Comparison of ENCODE assay signal across 14 cellular contexts in genomic region chr10:51530540-51530939, GRCh38.
DNase-seq lines count a peak whose midpoint lies in the region; ATAC-seq lines count a peak whose summit lies in the region.
"Had no signal": no experiment of that assay in that cellular context is flagged by ENCODE, and none has a peak within 500 bp of the region (broad histone marks: within the 10 kb centered on the region; RNA-seq: fewer than 3 reads in every experiment).

No MANE protein-coding gene starts in this region.

- H3K14ac ChIP-seq in mesenchymal stem cell (ENCODE audit: low read length in 2 of 2), result no peak overlapping the region

- H2AK5ac ChIP-seq in mesenchymal stem cell (ENCODE audit: low read length, severe bottlenecking), result no peak overlapping the region

- no peak overlapping the region for H3K23ac ChIP-seq in mesenchymal stem cell (ENCODE audit: low read length in 2 of 2)

- H4K91ac ChIP-seq in mesenchymal stem cell (ENCODE audit: low read length), result no peak overlapping the region

- no peak overlapping the region for H3K4ac ChIP-seq in mesenchymal stem cell (ENCODE audit: low read depth in 1 of 2, low read length in 2 of 2)

- H3K79me1 ChIP-seq in mesenchymal stem cell (replicated peaks; ENCODE audit: low read length, poor library complexity, severe bottlenecking), result no peaks in the 10 kb centered on the region

- H3K9me3 ChIP-seq in adipocyte (ENCODE audit: control insufficient read depth, low read length) (no peaks in the 10 kb centered on the region), ectodermal cell (ENCODE audit: control insufficient read depth, low read length) (no peaks in the 10 kb centered on the region), mesenchymal stem cell (ENCODE audit: control insufficient read depth, low read length) (no peaks in the 10 kb centered on the region), Karpas-422 (ENCODE audit: low read length) (no peaks in the 10 kb centered on the region)
- H3K9me3 ChIP-seq: A549, Caco-2 had no signal

- no peaks in the 10 kb centered on the region for H3K9me2 ChIP-seq in Karpas-422 (replicated peaks; ENCODE audit: insufficient read depth, low read length)

- peak overlapping the region; percentile 28 for H3K4me3 ChIP-seq in adipocyte (ENCODE audit: low read length)
- no peak overlapping the region for H3K4me3 ChIP-seq in ectodermal cell (ENCODE audit: insufficient read depth, low read depth, low read length)
- no peak overlapping the region for H3K4me3 ChIP-seq in mesenchymal stem cell (ENCODE audit: insufficient read depth in 1 of 2, low read depth in 1 of 2, low read length in 2 of 2)
- H3K4me3 ChIP-seq in Karpas-422 (ENCODE audit: low read length), result no peak overlapping the region
- H3K4me3 ChIP-seq: A549 had no signal

- no peak overlapping the region for H2BK5ac ChIP-seq in mesenchymal stem cell (ENCODE audit: low read depth, low read length, poor library complexity, severe bottlenecking)

- H3K27me3 ChIP-seq in adipocyte (replicated peaks; ENCODE audit: control insufficient read depth, insufficient read depth, low read length), result no peaks in the 10 kb centered on the region
- H3K27me3 ChIP-seq in ectodermal cell (ENCODE audit: control insufficient read depth, insufficient read depth, low read length, poor library complexity, severe bottlenecking), result no peaks in the 10 kb centered on the region
- no peaks in the 10 kb centered on the region for H3K27me3 ChIP-seq in mesenchymal stem cell (ENCODE audit: control insufficient read depth in 1 of 2, insufficient read depth in 1 of 2, low read length in 2 of 2)
- H3K27me3 ChIP-seq in Karpas-422 (ENCODE audit: low read length), result no peaks in the 10 kb centered on the region

- no peaks in the 10 kb centered on the region for H4K20me1 ChIP-seq in Karpas-422 (ENCODE audit: insufficient read depth, low read depth, low read length)

- intact Hi-C loops in left cardiac atrium (cut with DNase I), result no loop called here

- H3K27ac ChIP-seq in ectodermal cell (ENCODE audit: insufficient read depth, low read depth, low read length, poor library complexity, severe bottlenecking), result peak overlapping the region; percentile 17
- no peak overlapping the region for H3K27ac ChIP-seq in mesenchymal stem cell (ENCODE audit: low read length, poor library complexity, severe bottlenecking)
- no peak overlapping the region for H3K27ac ChIP-seq in Karpas-422 (ENCODE audit: low read length)
- H3K27ac ChIP-seq: A549, C4-2B had no signal

- no peak overlapping the region for H2BK120ac ChIP-seq in mesenchymal stem cell (ENCODE audit: low read depth, low read length)

- WGBS in ectodermal cell, 2 experiments, result 89 to 90% methylated on average over 4 of the region's 4 CpGs
- WGBS in mesenchymal stem cell, result 77% methylated on average over 2 of the region's 4 CpGs

- peaks cover 27% of the 10 kb centered on the region for H3K4me1 ChIP-seq in adipocyte (ENCODE audit: control insufficient read depth, insufficient read depth, low read length)
- H3K4me1 ChIP-seq in ectodermal cell (ENCODE audit: control insufficient read depth, insufficient read depth, low read length), result peaks cover 23% of the 10 kb centered on the region
- no peaks in the 10 kb centered on the region for H3K4me1 ChIP-seq in mesenchymal stem cell (ENCODE audit: control insufficient read depth, insufficient read depth, low read depth, low read length)
- H3K4me1 ChIP-seq in Karpas-422 (ENCODE audit: low read length), result no peaks in the 10 kb centered on the region
- H3K4me1 ChIP-seq: A549, Caco-2 had no signal

- no peaks in the 10 kb centered on the region for H3K79me2 ChIP-seq in Karpas-422 (ENCODE audit: low read length)

- DNase-seq in adipocyte (ENCODE audit: low read depth) (no peak), left cardiac atrium (peak; percentile 39), mesenchymal stem cell (no peak), Karpas-422 (no peak), hepatic stellate cell (ENCODE audit: low spot score) (no peak)
- DNase-seq: AML-193; Caco-2; CD4-positive, alpha-beta T cell; H9 had no signal

- no peak overlapping the region for H2BK12ac ChIP-seq in mesenchymal stem cell (ENCODE audit: low read length in 2 of 2)

- H4K8ac ChIP-seq in mesenchymal stem cell (ENCODE audit: low read length), result no peak overlapping the region

- H3K36me3 ChIP-seq in adipocyte (ENCODE audit: control insufficient read depth, insufficient read depth, low read length, severe bottlenecking), result no peaks in the 10 kb centered on the region
- no peaks in the 10 kb centered on the region for H3K36me3 ChIP-seq in ectodermal cell (ENCODE audit: control insufficient read depth, insufficient read depth, low read length)
- no peaks in the 10 kb centered on the region for H3K36me3 ChIP-seq in mesenchymal stem cell (ENCODE audit: control insufficient read depth in 1 of 2, insufficient read depth in 2 of 2, low read depth in 1 of 2, low read length in 2 of 2)
- H3K36me3 ChIP-seq in Karpas-422 (ENCODE audit: insufficient read depth, low read length), result no peaks in the 10 kb centered on the region

- H3K4me2 ChIP-seq in mesenchymal stem cell (ENCODE audit: low read length, poor library complexity, severe bottlenecking) (no peak overlapping the region), Karpas-422 (ENCODE audit: low read depth, low read length, poor library complexity, severe bottlenecking) (no peak overlapping the region)
- H3K4me2 ChIP-seq: A549 had no signal

- H2AFZ ChIP-seq in mesenchymal stem cell (ENCODE audit: low read depth, low read length) (no peak overlapping the region), Karpas-422 (ENCODE audit: low read length) (no peak overlapping the region)

- H3K18ac ChIP-seq in mesenchymal stem cell (ENCODE audit: low read depth in 1 of 2, low read length in 2 of 2), result no peak overlapping the region

- no peak overlapping the region for H2BK15ac ChIP-seq in mesenchymal stem cell (ENCODE audit: low read depth, poor library complexity, severe bottlenecking)

- ATAC-seq in left cardiac atrium (peak in 1 of 2 donors; percentile 46), HG03097 (IDR thresholded peaks at IDR 0.05; ENCODE audit: low FRiP score, unreplicated experiment) (no peak)
- ATAC-seq: A549, HepG2 had no signal

- peak overlapping the region; percentile 17 for H3K9ac ChIP-seq in adipocyte (ENCODE audit: low read length)
- peak overlapping the region; percentile 52 for H3K9ac ChIP-seq in mesenchymal stem cell (ENCODE audit: low read length)
- H3K9ac ChIP-seq in Karpas-422 (ENCODE audit: low read length), result no peak overlapping the region
